In the genomic region with DNA sequence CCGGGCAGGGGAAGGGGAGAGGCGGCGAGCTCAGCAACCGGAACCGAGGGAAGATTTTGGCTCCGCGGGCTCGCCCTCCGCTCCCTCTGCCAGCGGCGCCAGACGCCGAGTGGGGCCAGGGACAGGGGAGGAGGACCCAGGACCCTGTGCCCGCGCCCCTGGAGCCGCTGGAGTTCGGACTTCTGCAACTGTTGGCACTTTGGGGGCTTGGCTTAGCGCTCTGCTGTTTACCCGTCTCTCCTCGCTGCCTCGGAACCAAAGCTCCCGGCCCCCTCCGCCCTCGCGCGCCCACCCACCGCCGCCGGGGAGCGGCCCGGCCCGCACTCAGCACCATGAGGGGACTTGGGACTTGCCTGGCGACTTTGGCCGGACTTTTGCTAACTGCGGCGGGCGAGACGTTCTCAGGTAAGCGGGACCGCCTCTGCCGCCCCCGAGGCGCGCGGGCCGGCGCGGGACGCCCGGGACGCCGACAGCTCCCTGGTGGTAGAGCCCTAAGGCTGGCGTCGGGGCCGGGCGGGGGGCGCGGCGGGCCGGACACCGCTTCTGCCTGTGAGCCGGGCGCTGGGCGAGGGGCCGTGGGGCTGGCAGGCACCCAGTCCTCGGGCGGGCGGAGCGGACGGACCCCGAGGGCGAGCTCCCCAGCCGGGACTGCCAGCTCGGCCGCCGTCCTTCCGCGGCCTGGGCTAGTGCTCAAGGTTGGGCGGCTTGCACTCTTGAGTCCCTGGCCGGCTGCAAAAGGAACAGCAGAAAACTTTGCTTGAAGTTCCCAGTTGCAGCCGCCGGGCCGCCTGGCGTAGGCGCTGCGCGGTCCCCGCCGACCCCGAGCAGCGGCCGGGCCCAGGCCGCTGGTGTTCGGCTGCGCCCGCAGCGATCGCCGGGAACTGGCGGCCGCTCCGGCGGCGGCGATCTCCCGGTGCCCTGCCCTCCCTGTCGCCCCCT, we compare ENCODE assay signal across 1 cellular context.
TF ChIP-seq lines count a peak whose summit lies in the region.

No MANE protein-coding gene starts in this region.

TF ChIP-seq in K562, 482 proteins besides CTCF, POLR2A, EP300 and RAD21:
- TF ChIP-seq DMBX1 (CRISPR knock-in tag; IDR thresholded peaks at IDR 0.05; ENCODE audit: borderline replicate concordance) = no peak
TF ChIP-seq in K562: peak in this region for 0.
